In genomic region chr7:155531686-155532085, GRCh38 we compare ENCODE assay signal across 20 cellular contexts. TPM values are rescaled to one million over a fixed set of nuclear protein-coding genes. Genes with fewer than 3 reads are reported as not detected.
DNase-seq lines count a peak whose midpoint lies in the region; ATAC-seq, FAIRE-seq and TF ChIP-seq lines count a peak whose summit lies in the region.
"Had no signal": no experiment of that assay in that cellular context is flagged by ENCODE, and none has a peak within 500 bp of the region (broad histone marks: within the 10 kb centered on the region; RNA-seq: fewer than 3 reads in every experiment).

No MANE protein-coding gene starts in this region.

- DNase-seq in activated CD4-positive, CD25-positive, alpha-beta regulatory T cell treated with anti-CD3 and anti-CD28 coated beads, Interleukin-2, amount 50 U/mL, for 72 hours: peak; percentile 7
- DNase-seq in activated CD4-positive, CD25-positive, alpha-beta regulatory T cell (lab: John Stamatoyannopoulos, UW): no peak
- DNase-seq in HepG2 (ENCODE audit: low spot score) (peak; percentile 39), thyroid gland (peak; percentile 71 to 76), occipital lobe (lab: John Stamatoyannopoulos, UW) (no peak), A673 (ENCODE audit: low spot score) (no peak), germinal center (ENCODE audit: low spot score) (no peak)
- DNase-seq: activated CD4-positive, alpha-beta T cell treated with anti-CD3 and anti-CD28 coated beads, Interleukin-2, amount 50 U/mL, for 48 hours; activated T-cell treated with anti-CD3 and anti-CD28 coated beads, Interleukin-2, amount 50 U/mL, for 1 hour; cortex of kidney; foreskin keratinocyte; GM23248; lower lobe of right lung; NCI-H1417 treated with DMSO at 0.1 percent for 48 hours; SW 1271 had no signal

- no peaks in the 10 kb centered on the region for H4K20me1 ChIP-seq in HepG2 (ENCODE audit: insufficient read depth, low read length)

- CTCF ChIA-PET in HepG2 (lab: Yijun Ruan, JAX; ENCODE audit: low intra/inter-chr PET ratio, low total read pairs) (no interaction called here), A673 (lab: Charles Lee) (no interaction called here)

- TF ChIP-seq POLR2A in HepG2 (IDR thresholded peaks at IDR 0.05; ENCODE audit: insufficient read depth in 1 of 2, low read depth in 2 of 2, low read length in 2 of 2) (no peak), thyroid gland (IDR thresholded peaks at IDR 0.05) (no peak)

- H3K79me2 ChIP-seq in HepG2 (ENCODE audit: insufficient read depth, low read length): no peaks in the 10 kb centered on the region

- TF ChIP-seq RAD21 in HepG2 (CRISPR knock-in tag; IDR thresholded peaks at IDR 0.05): no peak

- peak; percentile 20; the same call in 2 of the 3 replicates for ATAC-seq in HepG2
- ATAC-seq: A549; activated naive CD4-positive, alpha-beta T cell treated with anti-CD3 and anti-CD28 coated beads, Interleukin-2, amount 50 U/mL, for 72 hours; foreskin keratinocyte; lower lobe of right lung had no signal

- H3K9me3 ChIP-seq in HepG2 (ENCODE audit: low read length): no peaks in the 10 kb centered on the region
- no peaks in the 10 kb centered on the region for H3K9me3 ChIP-seq in thyroid gland
- H3K9me3 ChIP-seq in A673 (ENCODE audit: low read depth, low read length, poor library complexity, severe bottlenecking): no peaks in the 10 kb centered on the region
- H3K9me3 ChIP-seq: A549, lower lobe of right lung had no signal

- H3K36me3 ChIP-seq in HepG2 (replicated peaks in 1 of 2; ENCODE audit: control insufficient read depth in 1 of 2, insufficient read depth in 2 of 2, low read length in 2 of 2) (no peaks in the 10 kb centered on the region), thyroid gland (no peaks in the 10 kb centered on the region), A673 (ENCODE audit: insufficient read depth, low read length, poor library complexity, severe bottlenecking) (no peaks in the 10 kb centered on the region)
- H3K36me3 ChIP-seq: lower lobe of right lung had no signal

- H3K4me3 ChIP-seq in HepG2 (replicated peaks in 1 of 3; ENCODE audit: insufficient read depth in 1 of 3, low read depth in 2 of 3, low read length in 3 of 3) (no peak overlapping the region), thyroid gland (replicated peaks in 1 of 3) (no peak overlapping the region), A673 (ENCODE audit: low read depth, low read length, poor library complexity, severe bottlenecking) (no peak overlapping the region)
- H3K4me3 ChIP-seq: A549, GM23248, lower lobe of right lung had no signal

- H2AFZ ChIP-seq in HepG2 (ENCODE audit: low read length): no peak overlapping the region
- H2AFZ ChIP-seq: GM23248 had no signal

- H3K4me1 ChIP-seq in HepG2 (ENCODE audit: insufficient read depth, low read length) (peaks cover 33% of the 10 kb centered on the region), thyroid gland (peaks cover 5 to 18% of the 10 kb centered on the region in 2 donors), A673 (ENCODE audit: insufficient read depth, low read length, poor library complexity, severe bottlenecking) (peaks cover 14% of the 10 kb centered on the region)
- H3K4me1 ChIP-seq: A549, foreskin keratinocyte had no signal

- H3K9ac ChIP-seq in HepG2 (ENCODE audit: insufficient read depth, low read depth, low read length): no peak overlapping the region
- H3K9ac ChIP-seq: GM23248 had no signal

- H3K4me1 Mint-ChIP-seq in brain: peaks cover 29% of the 10 kb centered on the region

- peaks cover 12 to 78% of the 10 kb centered on the region in 2 experiments; a peak in 4 of 5 replicates for H3K27me3 ChIP-seq in HepG2 (ENCODE audit: control insufficient read depth in 1 of 2, insufficient read depth in 2 of 2, low read length in 2 of 2)
- peaks cover 3% of the 10 kb centered on the region for H3K27me3 ChIP-seq in thyroid gland
- peaks cover 64% of the 10 kb centered on the region for H3K27me3 ChIP-seq in A673 (replicated peaks; ENCODE audit: insufficient read depth, low read depth, low read length, poor library complexity)

- H3K4me3 Mint-ChIP-seq in brain: peak overlapping the region in 3 of 5 experiments; percentile 44 to 68 (median 64)

- 3% methylated on average over 2 of the region's 9 CpGs for WGBS in HepG2 (ENCODE audit: low lambda C conversion rate)
- WGBS in thyroid gland, 2 donors: 12 to 14% methylated on average over 7 to 9 of the region's 9 CpGs

- H3K27ac Mint-ChIP-seq in brain: no peak overlapping the region
- H3K27ac Mint-ChIP-seq: activated naive CD4-positive, alpha-beta T cell treated with anti-CD3 and anti-CD28 coated beads, Interleukin-2, amount 50 U/mL, for 72 hours; progenitor cell of endocrine pancreas had no signal

- no peak for TF ChIP-seq CTCF in brain (conservative IDR thresholded peaks at IDR 0.05)
- TF ChIP-seq CTCF in HepG2 (CRISPR knock-in tag; IDR thresholded peaks at IDR 0.05): no peak
- no peak for TF ChIP-seq CTCF in thyroid gland (IDR thresholded peaks at IDR 0.05)
- TF ChIP-seq CTCF in A673 (conservative IDR thresholded peaks at IDR 0.05; ENCODE audit: low read depth, low read length): no peak

- H3K9me3 Mint-ChIP-seq in brain: peaks cover 0 to 6% (median 3%) of the 10 kb centered on the region in 5 experiments
- H3K9me3 Mint-ChIP-seq: activated naive CD4-positive, alpha-beta T cell treated with anti-CD3 and anti-CD28 coated beads, Interleukin-2, amount 50 U/mL, for 72 hours had no signal

- in situ Hi-C loops in HepG2 (cut with HindIII; ENCODE audit: extremely low pct_ligation_motif_present, low pct_unique_long_range_greater_than_20kb): no loop called here

- no peak for FAIRE-seq in HepG2 (lab: Jason Lieb, UNC)
- FAIRE-seq: A549, endothelial cell of umbilical vein had no signal

- BruUV-seq in HepG2 (replicated peaks; lab: Mats Ljungman, UMichigan) (no TSS peak), A673 (replicated peaks; lab: Mats Ljungman, UMichigan) (no TSS peak)

- peaks cover 68% of the 10 kb centered on the region for H3K27me3 Mint-ChIP-seq in brain

- TF ChIP-seq EP300 in HepG2 (IDR thresholded peaks at IDR 0.05; ENCODE audit: low read depth in 2 of 2, low read length in 2 of 2) (no peak), HepG2 (CRISPR knock-in tag; IDR thresholded peaks at IDR 0.05; ENCODE audit: borderline replicate concordance) (no peak)

- POLR2A ChIA-PET in HepG2 (lab: Yijun Ruan, JAX) (no interaction called here), A673 (lab: Charles Lee; ENCODE audit: low non-redundant PET) (no interaction called here)

- intact Hi-C loops in HepG2 (cut with micrococcal nuclease; ENCODE audit: unreplicated experiment) (loop anchor here (2.0 kb wide), 1 partner anchor 151 kb away; no protein-coding TSS in a partner anchor), thyroid gland (cut with DNase I) (no loop called here), A673 (cut with micrococcal nuclease; ENCODE audit: unreplicated experiment) (loop anchor here (10.0 kb wide), 1 partner anchor 607 kb away; no protein-coding TSS in a partner anchor)

- no peaks in the 10 kb centered on the region for H3K36me3 Mint-ChIP-seq in brain

- H3K27ac ChIP-seq in HepG2 (ENCODE audit: extremely low read length, insufficient read depth, low read length) (no peak overlapping the region), thyroid gland (no peak overlapping the region), A673 (ENCODE audit: low read depth, low read length, poor library complexity, severe bottlenecking) (no peak overlapping the region)
- H3K27ac ChIP-seq: A549, foreskin keratinocyte, GM23248, lower lobe of right lung had no signal

- H3K4me2 ChIP-seq in HepG2 (ENCODE audit: low read depth, low read length): peak overlapping the region; percentile 30; the same call in 1 of the 2 replicates
- H3K4me2 ChIP-seq: A549 had no signal

TF ChIP-seq in HepG2, 621 proteins besides CTCF, POLR2A, EP300 and RAD21 (continues in another document):
- peak; percentile 37; the same call in 1 of the 2 replicates for TF ChIP-seq TCF7 (IDR thresholded peaks at IDR 0.05; ENCODE audit: low read depth)

RNA-seq across cellular contexts. Expression of gene CNPY1, which starts 14.7 kb away (rescaled TPM):
- polyA plus RNA-seq in brain (ENCODE audit: insufficient read depth, low read depth, low replicate concordance) (0.97 TPM), HepG2 (2011; rRNA removed) (not detected in 2 replicates)
- total RNA-seq in HepG2 (2016; rRNA removed; fragmentation: Illumina TruSeq; extraction: Trizol) (not detected in 2 replicates), thyroid gland (not detected), occipital lobe (0.16 TPM), A673 (2021) (not detected in 2 replicates)
- not detected in 2 replicates for total RNA-seq in HepG2 (2016; cell fraction: cytosol; rRNA removed; fragmentation: Illumina TruSeq; extraction: Trizol; ENCODE audit: low read depth)
- total RNA-seq in HepG2 (2016; cell fraction: insoluble cytoplasmic fraction; rRNA removed; fragmentation: Illumina TruSeq; extraction: Trizol): not detected in 2 replicates
- total RNA-seq in HepG2 (2016; cell fraction: membrane; rRNA removed; fragmentation: Illumina TruSeq; extraction: Trizol): not detected in 2 replicates
- not detected in 2 replicates for total RNA-seq in HepG2 (2016; cell fraction: nucleus; rRNA removed; fragmentation: Illumina TruSeq; extraction: Trizol)
- polyA plus RNA-seq in HepG2 (2011; cell fraction: cytosol; rRNA removed): not detected in 2 replicates
- polyA plus RNA-seq in HepG2 (2011; cell fraction: nucleus; rRNA removed): not detected in 2 replicates
- polyA plus RNA-seq in HepG2 (2012): not detected in 2 replicates
- not detected in 2 replicates for polyA plus RNA-seq in HepG2 (2016; cell fraction: cytosol; fragmentation: Illumina TruSeq; extraction: Trizol; ENCODE audit: low read depth)
- not detected in 2 replicates for polyA plus RNA-seq in HepG2 (2016; cell fraction: insoluble cytoplasmic fraction; fragmentation: Illumina TruSeq; extraction: Trizol; ENCODE audit: low read depth)
- polyA plus RNA-seq in HepG2 (2016; cell fraction: membrane; fragmentation: Illumina TruSeq; extraction: Trizol; ENCODE audit: low read depth): not detected in 2 replicates
- polyA plus RNA-seq in HepG2 (2016; cell fraction: nucleus; fragmentation: Illumina TruSeq; extraction: Trizol; ENCODE audit: insufficient read depth, low read depth): not detected in 2 replicates
- polyA minus RNA-seq in HepG2 (2011; rRNA and poly(A)+ RNA removed; ENCODE audit: low replicate concordance): not detected in 2 replicates
- polyA minus RNA-seq in HepG2 (2011; cell fraction: cytosol; rRNA and poly(A)+ RNA removed): not detected in 2 replicates
- polyA minus RNA-seq in HepG2 (2011; cell fraction: nucleus; rRNA and poly(A)+ RNA removed): not detected in 2 replicates
- total RNA-seq: activated naive CD4-positive, alpha-beta T cell treated with anti-CD3 and anti-CD28 coated beads, Interleukin-2, amount 50 U/mL, for 72 hours; endothelial cell of umbilical vein; foreskin keratinocyte; GM23248; lower lobe of right lung; progenitor cell of endocrine pancreas had no signal
- polyA plus RNA-seq: A549, endothelial cell of umbilical vein, foreskin keratinocyte, GM23248 had no signal

Comparison
In these comparisons a context has a peak if more than half of its experiments do, and no peak if none do; other contexts are left out.
1. DNase-seq: peak in activated CD4-positive, CD25-positive, alpha-beta regulatory T cell treated with anti-CD3 and anti-CD28 coated beads, Interleukin-2, amount 50 U/mL, for 72 hours (single experiment), HepG2 (single experiment) and thyroid gland (2 of 2); none in activated CD4-positive, CD25-positive, alpha-beta regulatory T cell (0 of 4), occipital lobe (single experiment), A673 (single experiment) and germinal center (single experiment).